Comparison of ENCODE assay signal across 4 cellular contexts in the genomic region with DNA sequence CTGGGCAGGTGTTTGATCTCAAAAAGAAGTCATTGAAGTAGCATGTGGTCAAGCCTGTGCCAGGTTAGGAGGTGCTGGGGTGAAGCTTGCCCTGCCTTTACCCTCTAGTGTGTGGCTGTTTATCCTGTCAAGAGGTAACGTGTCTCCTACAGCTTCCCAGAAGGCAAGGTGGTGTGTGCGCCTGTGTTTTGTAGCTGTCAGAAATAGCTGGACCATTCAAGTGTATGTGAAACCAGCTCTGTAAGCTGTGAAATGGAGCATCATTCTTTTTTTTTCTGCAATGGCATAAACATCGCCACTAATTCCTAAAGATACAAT.
DNase-seq lines count a peak whose midpoint lies in the region; ATAC-seq, FAIRE-seq and TF ChIP-seq lines count a peak whose summit lies in the region.
"Not testable (repeated sequence)": the region's sequence is repeated elsewhere in the genome, so short reads cannot be mapped to it uniquely, and the experiment has no call there.

No MANE protein-coding gene starts in this region.

- TSS peak; percentile 60 for BruUV-seq in endothelial cell of umbilical vein (replicated peaks; lab: Mats Ljungman, UMichigan)

- not testable (repeated sequence) for H3K9me1 ChIP-seq in endothelial cell of umbilical vein (replicated peaks; ENCODE audit: control insufficient read depth, extremely low read depth, insufficient read depth, low read length)

- WGBS in heart right ventricle, 2 donors: 40 to 59% methylated on average over 2 of the region's 3 CpGs

- not testable (repeated sequence) for TF ChIP-seq CTCF in endothelial cell of umbilical vein (IDR thresholded peaks at IDR 0.05; ENCODE audit: extremely low read depth in 1 of 2, insufficient read depth in 1 of 2, low read depth in 1 of 2, low read length in 2 of 2); heart right ventricle (IDR thresholded peaks at IDR 0.05)

- H3K27me3 ChIP-seq in endothelial cell of umbilical vein (ENCODE audit: control insufficient read depth in 2 of 2, insufficient read depth in 2 of 2, low read length in 2 of 2); heart right ventricle: not testable (repeated sequence)

- DNase-seq in endothelial cell of umbilical vein (ENCODE audit: low read depth, low spot score): peak; percentile 33
- not testable (repeated sequence) for DNase-seq in Right ventricle myocardium superior, heart right ventricle, left ventricle myocardium superior

- intact Hi-C loops in endothelial cell of umbilical vein (cut with micrococcal nuclease); Right ventricle myocardium superior (cut with DNase I); heart right ventricle (cut with DNase I); left ventricle myocardium superior (cut with micrococcal nuclease): not testable (repeated sequence)

- not testable (repeated sequence) for H3K4me1 ChIP-seq in endothelial cell of umbilical vein (ENCODE audit: control insufficient read depth, extremely low read depth, insufficient read depth, low read length)
- peaks cover 0 to 11% (median 0%) of the 10 kb centered on the region in 9 donors for H3K4me1 ChIP-seq in heart right ventricle

- ATAC-seq in Right ventricle myocardium superior (ENCODE audit: poor library complexity) (peak; percentile 65), heart right ventricle (peak in 7 of 8 donors; percentile 5 to 70 (median 43)), left ventricle myocardium superior (peak; percentile 70)

- FAIRE-seq in endothelial cell of umbilical vein (lab: Jason Lieb, UNC): peak; percentile 8

- not testable (repeated sequence) for H3K9ac ChIP-seq in endothelial cell of umbilical vein (replicated peaks; ENCODE audit: extremely low read depth, insufficient read depth, low read length)

- not testable (repeated sequence) for H3K4me2 ChIP-seq in endothelial cell of umbilical vein (ENCODE audit: insufficient read depth, low read length)

- not testable (repeated sequence) for H3K27ac ChIP-seq in endothelial cell of umbilical vein (ENCODE audit: insufficient read depth, low read depth, low read length)
- peak overlapping the region in 1 of 10 donors; percentile 73 for H3K27ac ChIP-seq in heart right ventricle

- H4K20me1 ChIP-seq in endothelial cell of umbilical vein (replicated peaks; ENCODE audit: control insufficient read depth, extremely low read depth, insufficient read depth, low read length): not testable (repeated sequence)

- CTCF ChIA-PET in endothelial cell of umbilical vein (lab: Charles Lee): not testable (repeated sequence)

- not testable (repeated sequence) for TF ChIP-seq POLR2A in endothelial cell of umbilical vein (IDR thresholded peaks at IDR 0.05; ENCODE audit: low read depth, low read length)

- POLR2A ChIA-PET in endothelial cell of umbilical vein (lab: Charles Lee): not testable (repeated sequence)

- not testable (repeated sequence) for H2AFZ ChIP-seq in endothelial cell of umbilical vein (ENCODE audit: low read depth, low read length)

- H3K36me3 ChIP-seq in endothelial cell of umbilical vein (ENCODE audit: control insufficient read depth in 2 of 2, extremely low read depth in 1 of 2, insufficient read depth in 2 of 2, low read length in 2 of 2); heart right ventricle: not testable (repeated sequence)

- not testable (repeated sequence) for H3K4me3 ChIP-seq in endothelial cell of umbilical vein (replicated peaks in 1 of 3; ENCODE audit: insufficient read depth in 1 of 3, low read depth in 1 of 3, low read length in 3 of 3); heart right ventricle

- dilution Hi-C loops in endothelial cell of umbilical vein (cut with MboI; ENCODE audit: extremely low pct_ligation_motif_present, low sequenced_read_pairs): not testable (repeated sequence)

- not testable (repeated sequence) for H3K9me3 ChIP-seq in endothelial cell of umbilical vein (replicated peaks; ENCODE audit: control insufficient read depth, insufficient read depth, low read length); heart right ventricle

- H3K79me2 ChIP-seq in endothelial cell of umbilical vein (ENCODE audit: control insufficient read depth, insufficient read depth, low read length): not testable (repeated sequence)
